Comparison of ENCODE assay signal across 8 cellular contexts in genomic region chr10:102504179-102504975, GRCh38. TPM values are rescaled to one million over a fixed set of nuclear protein-coding genes. Genes with fewer than 3 reads are reported as not detected.
DNase-seq lines count a peak whose midpoint lies in the region; ATAC-seq, FAIRE-seq and TF ChIP-seq lines count a peak whose summit lies in the region.

No MANE protein-coding gene starts in this region.

- H3K9me3 ChIP-seq in HAP-1, result no peaks in the 10 kb centered on the region
- H3K9me3 ChIP-seq in GM12878 (replicated peaks; ENCODE audit: control insufficient read depth, insufficient read depth, low read length), result no peaks in the 10 kb centered on the region

- no TSS peak for BruUV-seq in GM12878 (replicated peaks; lab: Mats Ljungman, UMichigan)

- peaks cover 7% of the 10 kb centered on the region for H3K36me3 ChIP-seq in HAP-1 (replicated peaks)
- peaks cover 2 to 4% of the 10 kb centered on the region in 2 experiments; a peak in 2 of 4 replicates for H3K36me3 ChIP-seq in GM12878 (ENCODE audit: control insufficient read depth in 2 of 2, insufficient read depth in 2 of 2, low read length in 1 of 2)

- peak overlapping the region; percentile 94 for H3K4me2 ChIP-seq in GM12878 (ENCODE audit: control insufficient read depth, insufficient read depth)

- no peak for TF ChIP-seq RAD21 in GM12878 (IDR thresholded peaks at IDR 0.05; ENCODE audit: insufficient read depth, low read depth, low read length)

- H3K4me1 ChIP-seq in HAP-1, result peaks cover 4% of the 10 kb centered on the region; the same call in 1 of the 2 replicates
- peaks cover 7% of the 10 kb centered on the region for H3K4me1 ChIP-seq in GM12878 (ENCODE audit: control insufficient read depth, insufficient read depth, low read length)

- no peak for TF ChIP-seq CTCF in GM12878 (IDR thresholded peaks at IDR 0.05 in 2 of 3, conservative IDR thresholded peaks at IDR 0.05 in 1 of 3; ENCODE audit: control insufficient read depth in 2 of 3, extremely low read depth in 1 of 3, insufficient read depth in 1 of 3, low read depth in 3 of 3, low read length in 3 of 3)

- POLR2A ChIA-PET in GM12878 (lab: Charles Lee), result interaction anchor here (0.6 to 3.8 kb wide), 16 partner anchors 16 to 174 kb away, joined by 3 to 24 read pairs (median 4); no protein-coding TSS in a partner anchor

- no peaks in the 10 kb centered on the region for H4K20me1 ChIP-seq in GM12878 (ENCODE audit: control insufficient read depth, insufficient read depth)

- peak; percentile 18 to 73 for DNase-seq in HAP-1 (ENCODE audit: low spot score in 2 of 2)
- peak; percentile 36 for DNase-seq in SK-MEL-5 (ENCODE audit: low read depth, low spot score)
- DNase-seq in GM12878 (ENCODE audit: low read depth, low spot score), result no peak
- peak; percentile 53 for DNase-seq in iris pigment epithelial cell (ENCODE audit: low read depth)
- peak in 2 of 3 donors; percentile 13 to 27 for DNase-seq in stimulated activated CD4-positive, alpha-beta T cell treated with anti-CD3 and anti-CD28 coated beads, Interleukin-12 subunit alpha, Interleukin-12 subunit beta, amount 100 ng/mL, for 48 hours (ENCODE audit: low read depth in 2 of 3, low spot score in 1 of 3)
- no peak for DNase-seq in NCI-H226

- H3K4me3 ChIP-seq in HAP-1 (peak overlapping the region; percentile 63), GM12878 (peak overlapping the region; percentile 88)

- ATAC-seq in GM12878 (peak; percentile 1; the same call in 2 of the 3 replicates), GM21619 (IDR thresholded peaks at IDR 0.05; ENCODE audit: unreplicated experiment) (no peak), GM21717 (IDR thresholded peaks at IDR 0.05; ENCODE audit: unreplicated experiment) (no peak)

- RAD21 ChIA-PET in GM12878 (lab: Charles Lee; ENCODE audit: unreplicated experiment), result interaction anchor here (0.5 to 4.7 kb wide), 32 partner anchors 8 to 1969 kb away, joined by 3 to 206 read pairs (median 4); partner anchors contain the start of genes HIF1AN and TRIM8

- H3K27ac ChIP-seq in GM12878 (ENCODE audit: control insufficient read depth, insufficient read depth), result peak overlapping the region; percentile 53; the same call in 1 of the 2 replicates

- SMC1A ChIA-PET in GM12878 (lab: Charles Lee; ENCODE audit: uncharacterized antibody, unreplicated experiment), result interaction anchor here (0.7 to 8.9 kb wide), 16 partner anchors 8 to 209 kb away, joined by 3 to 137 read pairs (median 7); partner anchors contain the start of genes ARL3 and SFXN2

- intact Hi-C loops in GM12878 (cut with micrococcal nuclease; ENCODE audit: unreplicated experiment), result loop anchor here (5.0 to 10.0 kb wide), 2 partner anchors 93 to 210 kb away; partner anchors contain the start of genes ARL3 and SFXN2

- CTCF ChIA-PET in GM12878 (lab: Yijun Ruan, JAX), result interaction anchor here (0.6 to 14.7 kb wide), 34 partner anchors 8 to 901 kb away, joined by 3 to 325 read pairs (median 4); partner anchors contain the start of gene CUEDC2

- peaks cover 40% of the 10 kb centered on the region for H3K79me2 ChIP-seq in GM12878 (ENCODE audit: control insufficient read depth, insufficient read depth, low read length)

- H2AFZ ChIP-seq in GM12878 (ENCODE audit: control insufficient read depth, low read depth, low read length), result peak overlapping the region; percentile 75

- TF ChIP-seq EP300 in GM12878 (IDR thresholded peaks at IDR 0.05; ENCODE audit: borderline replicate concordance in 1 of 2, control insufficient read depth in 1 of 2, low read depth in 2 of 2, low read length in 2 of 2), result no peak

- H3K27me3 ChIP-seq in HAP-1 (ENCODE audit: low read depth) (no peaks in the 10 kb centered on the region), GM12878 (replicated peaks in 1 of 2; ENCODE audit: control insufficient read depth in 2 of 2, insufficient read depth in 2 of 2, low read length in 1 of 2) (no peaks in the 10 kb centered on the region)

- 2% methylated on average over 39 of the region's 47 CpGs for WGBS in GM12878 (ENCODE audit: insufficient coverage, insufficient replicate concordance, low lambda C conversion rate, missing lambda C conversion rate)

- no peak for FAIRE-seq in GM12878 (lab: Jason Lieb, UNC)

- H3K9ac ChIP-seq in GM12878 (ENCODE audit: control insufficient read depth, insufficient read depth, low read length), result peak overlapping the region; percentile 68

- TF ChIP-seq POLR2A in GM12878 (IDR thresholded peaks at IDR 0.05; ENCODE audit: low read depth, low read length), result no peak

- in situ Hi-C loops in HAP-1 (cut with MboI; ENCODE audit: low sequenced_read_pairs) (no loop called here), SK-MEL-5 (cut with HindIII; ENCODE audit: low pct_unique_long_range_greater_than_20kb, low sequenced_read_pairs) (loop anchor here (10.0 kb wide), 1 partner anchor 70 kb away; no protein-coding TSS in a partner anchor), GM12878 (cut with MboI) (no loop called here)

TF ChIP-seq in GM12878, 131 proteins besides CTCF, POLR2A, EP300 and RAD21 (continues in another document):
- TF ChIP-seq MTA2 (IDR thresholded peaks at IDR 0.05; ENCODE audit: low read depth), result peak; percentile 58; the same call in 1 of the 2 replicates
- TF ChIP-seq BHLHE40 (IDR thresholded peaks at IDR 0.05; ENCODE audit: borderline replicate concordance in 1 of 2, low read depth in 2 of 2, low read length in 1 of 2), result peak in 1 of 2 experiments; percentile 56; a peak in 1 of 4 replicates

RNA-seq across cellular contexts. Expression of gene SUFU, which starts 0.6 kb away (rescaled TPM):
- 1.8 TPM in 2 replicates for total RNA-seq in SK-MEL-5 (2014; rRNA removed; shearing (Covaris generic))
- polyA plus RNA-seq in SK-MEL-5 (2015; cell fraction: cytosol; rRNA removed), result 8.3 and 9.0 TPM in 2 replicates
- polyA plus RNA-seq in SK-MEL-5 (2015; cell fraction: nucleus; rRNA removed), result 4.2 and 5.6 TPM in 2 replicates
- 6.2 and 6.7 TPM in 2 replicates for total RNA-seq in GM12878 (2013; cell fraction: nucleolus; rRNA removed)
- 1.3 and 1.5 TPM in 2 replicates for total RNA-seq in GM12878 (2014; rRNA removed)
- 0.94 and 1.1 TPM in 2 replicates for total RNA-seq in GM12878 (2014; rRNA removed; fragmentation: Illumina TruSeq; extraction: Trizol)
- total RNA-seq in GM12878 (2021), result 5.6 and 7.7 TPM in 2 replicates
- polyA plus RNA-seq in GM12878 (2011; ENCODE audit: low read depth), result 2.0 TPM
- 1.7 and 2.8 TPM in 2 replicates for polyA plus RNA-seq in GM12878 (2011; rRNA removed)
- polyA plus RNA-seq in GM12878 (2011; cell fraction: cytosol; rRNA removed), result 2.8 and 3.7 TPM in 2 replicates
- 5.5 and 6.1 TPM in 2 replicates for polyA plus RNA-seq in GM12878 (2011; cell fraction: nucleus; rRNA removed)
- 2.9 and 3.5 TPM in 2 replicates for polyA plus RNA-seq in GM12878 (2012)
- 3.8 and 4.0 TPM in 2 replicates for polyA plus RNA-seq in GM12878 (2014; fragmentation: Illumina TruSeq; extraction: Trizol)
- polyA plus RNA-seq in GM12878 (2014; fragmentation: Nextera tagmentation; extraction: Ambion mirVana), result under 1 TPM; 0.68 to 0.84 TPM
- polyA plus RNA-seq in GM12878 (2014; rRNA removed), result 2.6 and 3.7 TPM in 2 replicates
- polyA plus RNA-seq in GM12878 (2016; fragmentation: Nextera tagmentation; extraction: Ambion mirVana), result 1 to 10 TPM; 2.2 to 3.1 TPM
- 6.4 and 6.6 TPM in 2 replicates for polyA minus RNA-seq in GM12878 (2011; rRNA and poly(A)+ RNA removed)
- polyA minus RNA-seq in GM12878 (2011; cell fraction: cytosol; rRNA and poly(A)+ RNA removed), result 1.6 and 1.9 TPM in 2 replicates
- 2.3 and 4.0 TPM in 2 replicates for polyA minus RNA-seq in GM12878 (2011; cell fraction: nucleus; rRNA and poly(A)+ RNA removed)

RNA-seq across cellular contexts. Expression of gene ACTR1A, which starts 1.9 kb away (rescaled TPM):
- total RNA-seq in SK-MEL-5 (2014; rRNA removed; shearing (Covaris generic)), result 67.1 and 85.6 TPM in 2 replicates
- polyA plus RNA-seq in SK-MEL-5 (2015; cell fraction: cytosol; rRNA removed), result 53.3 and 70.4 TPM in 2 replicates
- 31.9 and 35.6 TPM in 2 replicates for polyA plus RNA-seq in SK-MEL-5 (2015; cell fraction: nucleus; rRNA removed)
- total RNA-seq in GM12878 (2013; cell fraction: nucleolus; rRNA removed), result 29.4 and 37.3 TPM in 2 replicates
- total RNA-seq in GM12878 (2014; rRNA removed), result 74.7 and 78.7 TPM in 2 replicates
- total RNA-seq in GM12878 (2014; rRNA removed; fragmentation: Illumina TruSeq; extraction: Trizol), result 59.9 and 61.5 TPM in 2 replicates
- total RNA-seq in GM12878 (2021), result 78.4 and 80.0 TPM in 2 replicates
- polyA plus RNA-seq in GM12878 (2011; ENCODE audit: low read depth), result 19.6 TPM
- polyA plus RNA-seq in GM12878 (2011; rRNA removed), result 67.2 and 97.2 TPM in 2 replicates
- 94.0 and 129 TPM in 2 replicates for polyA plus RNA-seq in GM12878 (2011; cell fraction: cytosol; rRNA removed)
- 115 and 128 TPM in 2 replicates for polyA plus RNA-seq in GM12878 (2011; cell fraction: nucleus; rRNA removed)
- 28.9 and 30.0 TPM in 2 replicates for polyA plus RNA-seq in GM12878 (2012)
- polyA plus RNA-seq in GM12878 (2014; fragmentation: Illumina TruSeq; extraction: Trizol), result 58.3 and 77.9 TPM in 2 replicates
- polyA plus RNA-seq in GM12878 (2014; fragmentation: Nextera tagmentation; extraction: Ambion mirVana), result 10 to 100 TPM; 43.0 to 54.5 TPM
- 82.8 and 93.5 TPM in 2 replicates for polyA plus RNA-seq in GM12878 (2014; rRNA removed)
- polyA plus RNA-seq in GM12878 (2016; fragmentation: Nextera tagmentation; extraction: Ambion mirVana), result 100 to 1,000 TPM; 107 to 110 TPM
- 91.0 and 101 TPM in 2 replicates for polyA minus RNA-seq in GM12878 (2011; rRNA and poly(A)+ RNA removed)
- 25.4 and 26.3 TPM in 2 replicates for polyA minus RNA-seq in GM12878 (2011; cell fraction: cytosol; rRNA and poly(A)+ RNA removed)
- polyA minus RNA-seq in GM12878 (2011; cell fraction: nucleus; rRNA and poly(A)+ RNA removed), result 31.6 and 53.7 TPM in 2 replicates

RNA-seq across cellular contexts. Expression of gene C10orf95, which starts 53.0 kb away (rescaled TPM):
- total RNA-seq in SK-MEL-5 (2014; rRNA removed; shearing (Covaris generic)), result not detected in 2 replicates
- polyA plus RNA-seq in SK-MEL-5 (2015; cell fraction: cytosol; rRNA removed), result 0.13 TPM in 1 of 2 replicates, not detected in the other
- polyA plus RNA-seq in SK-MEL-5 (2015; cell fraction: nucleus; rRNA removed), result not detected in 2 replicates
- 0.69 and 0.98 TPM in 2 replicates for total RNA-seq in GM12878 (2013; cell fraction: nucleolus; rRNA removed)
- total RNA-seq in GM12878 (2014; rRNA removed) (0.60 and 1.1 TPM in 2 replicates), GM12878 (2014; rRNA removed; fragmentation: Illumina TruSeq; extraction: Trizol) (0.09 TPM in 1 of 2 replicates, not detected in the other), GM12878 (2021) (0.19 and 0.33 TPM in 2 replicates)
- polyA plus RNA-seq in GM12878 (2011; ENCODE audit: low read depth), result not detected
- polyA plus RNA-seq in GM12878 (2011; rRNA removed) (0.06 and 0.11 TPM in 2 replicates), GM12878 (2014; fragmentation: Illumina TruSeq; extraction: Trizol) (0.29 TPM in 2 replicates), GM12878 (2014; fragmentation: Nextera tagmentation; extraction: Ambion mirVana) (under 1 TPM; 0.06 to 0.07 TPM), GM12878 (2014; rRNA removed) (0.49 and 0.65 TPM in 2 replicates), GM12878 (2016; fragmentation: Nextera tagmentation; extraction: Ambion mirVana) (under 1 TPM; 0.34 to 0.63 TPM)
- 0.31 and 0.35 TPM in 2 replicates for polyA plus RNA-seq in GM12878 (2011; cell fraction: cytosol; rRNA removed)
- polyA plus RNA-seq in GM12878 (2011; cell fraction: nucleus; rRNA removed), result 0.36 and 0.92 TPM in 2 replicates
- polyA plus RNA-seq in GM12878 (2012), result 0.76 and 1.3 TPM in 2 replicates
- polyA minus RNA-seq in GM12878 (2011; rRNA and poly(A)+ RNA removed), result 0.80 and 2.3 TPM in 2 replicates
- 1.1 TPM in 1 of 2 replicates, not detected in the other for polyA minus RNA-seq in GM12878 (2011; cell fraction: cytosol; rRNA and poly(A)+ RNA removed)
- polyA minus RNA-seq in GM12878 (2011; cell fraction: nucleus; rRNA and poly(A)+ RNA removed), result 2.2 and 4.5 TPM in 2 replicates

Comparison
In these comparisons a context has a peak if more than half of its experiments do, and no peak if none do; other contexts are left out.
1. DNase-seq: peak in HAP-1 (2 of 2), SK-MEL-5 (single experiment), iris pigment epithelial cell (single experiment) and stimulated activated CD4-positive, alpha-beta T cell treated with anti-CD3 and anti-CD28 coated beads, Interleukin-12 subunit alpha, Interleukin-12 subunit beta, amount 100 ng/mL, for 48 hours (2 of 3); none in GM12878 (single experiment) and NCI-H226 (single experiment).